ENCODE assay signal across 14 cellular contexts in the genomic region with DNA sequence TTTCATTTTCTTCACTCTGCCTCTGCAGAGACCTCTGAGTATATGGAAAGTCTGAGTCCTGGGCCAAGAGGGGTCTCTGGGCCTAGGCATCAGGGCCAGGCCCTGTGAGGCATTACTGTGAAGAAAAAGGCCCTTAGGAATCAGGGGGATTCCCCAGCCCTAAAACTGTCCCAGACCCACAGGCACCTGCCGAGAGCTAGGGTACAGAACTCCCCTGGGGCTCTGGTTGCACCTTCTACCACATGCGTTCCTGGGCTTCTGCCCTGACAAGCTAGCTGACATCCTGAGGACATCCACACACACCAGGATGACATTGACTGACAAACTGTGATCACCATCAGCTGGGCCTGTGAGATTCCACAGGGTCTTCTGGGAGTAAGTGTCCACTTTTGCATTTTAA. TPM values are rescaled to one million over a fixed set of nuclear protein-coding genes. Genes with fewer than 3 reads are reported as not detected.
DNase-seq lines count a peak whose midpoint lies in the region; ATAC-seq and TF ChIP-seq lines count a peak whose summit lies in the region.
"Had no signal": no experiment of that assay in that cellular context is flagged by ENCODE, and none has a peak within 500 bp of the region (broad histone marks: within the 10 kb centered on the region; RNA-seq: fewer than 3 reads in every experiment).

No MANE protein-coding gene starts in this region.

- H3K4me3 ChIP-seq in psoas muscle, result no peak overlapping the region
- H3K4me3 ChIP-seq: SJCRH30 had no signal

- no peaks in the 10 kb centered on the region for H3K36me3 ChIP-seq in psoas muscle (ENCODE audit: insufficient read depth in 1 of 2, low read depth in 1 of 2)
- H3K36me3 ChIP-seq: SJCRH30 had no signal

- in situ Hi-C loops in GM13977 (cut with MboI; ENCODE audit: low pct_unique_long_range_greater_than_20kb, low sequenced_read_pairs, unreplicated experiment), result no loop called here

- H3K27me3 ChIP-seq in psoas muscle (ENCODE audit: insufficient read depth in 3 of 3, low read length in 2 of 3), result no peaks in the 10 kb centered on the region
- H3K27me3 ChIP-seq: SJCRH30 had no signal

- WGBS in psoas muscle, 3 donors, result 93 to 96% (median 93%) methylated on average over 2 of the region's 2 CpGs

- no peak overlapping the region for H3K27ac ChIP-seq in psoas muscle
- H3K27ac ChIP-seq: SJCRH30 had no signal

- TF ChIP-seq CTCF in GM13977 (IDR thresholded peaks at IDR 0.05; ENCODE audit: extremely low read depth, insufficient read depth, missing control alignments), result no peak
- no peak for TF ChIP-seq CTCF in psoas muscle (IDR thresholded peaks at IDR 0.05)

- intact Hi-C loops in psoas muscle (cut with DNase I), result no loop called here

- H3K4me1 ChIP-seq in psoas muscle, result no peaks in the 10 kb centered on the region

- DNase-seq in GM13977 (ENCODE audit: low spot score) (peak; percentile 25), NCI-H128 (lab: John Stamatoyannopoulos, UW; ENCODE audit: unreplicated experiment) (no peak), NCI-H2107 treated with DMSO at 0.1 percent for 48 hours (lab: John Stamatoyannopoulos, UW; ENCODE audit: unreplicated experiment) (no peak), psoas muscle (no peak)
- no peak for DNase-seq in activated T-cell treated with anti-CD3 and anti-CD28 coated beads, Interleukin-2, amount 50 U/mL, for 48 hours
- DNase-seq: activated CD4-positive, alpha-beta T cell treated with anti-CD3 and anti-CD28 coated beads for 36 hours; activated naive CD4-positive, alpha-beta T cell treated with anti-CD3 and anti-CD28 coated beads, Interleukin-2, amount 50 U/mL, for 16 hours; natural killer cell; SJCRH30 had no signal

- ATAC-seq in GM19397 (IDR thresholded peaks at IDR 0.05; ENCODE audit: unreplicated experiment) (peak; percentile 87), HG02798 (IDR thresholded peaks at IDR 0.05; ENCODE audit: poor library complexity, unreplicated experiment) (peak; percentile 90), HG03520 (IDR thresholded peaks at IDR 0.05; ENCODE audit: unreplicated experiment) (peak; percentile 74), psoas muscle (no peak)
- ATAC-seq: activated CD4-positive, alpha-beta T cell treated with anti-CD3 and anti-CD28 coated beads for 36 hours; HCT116; natural killer cell; stimulated activated effector memory CD8-positive, alpha-beta T cell treated with anti-CD3 and anti-CD28 coated beads, Interleukin-12 subunit alpha, Interleukin-12 subunit beta, amount 100 ng/mL, for 72 hours had no signal

- H3K9me3 ChIP-seq in psoas muscle, result no peaks in the 10 kb centered on the region

RNA-seq across cellular contexts. Expression of a gene that starts 44.9 kb away (rescaled TPM):
- total RNA-seq in psoas muscle, result 10 to 100 TPM; 24.4 to 35.9 (median 30.3) TPM
- 10 to 100 TPM; 18.8 to 28.3 (median 20.9) TPM for polyA plus RNA-seq in psoas muscle
- total RNA-seq: activated CD4-positive, alpha-beta T cell treated with anti-CD3 and anti-CD28 coated beads for 36 hours had no signal

RNA-seq across cellular contexts. Expression of a gene that starts 58.9 kb away (rescaled TPM):
- total RNA-seq in psoas muscle, result 10 to 100 TPM; 35.8 to 49.6 (median 39.8) TPM
- 10 to 100 TPM in 1 of 3 donors, 1 to 10 TPM in 2; 9.2 to 22.5 (median 9.8) TPM for polyA plus RNA-seq in psoas muscle

Comparison
In these comparisons a context has a peak if more than half of its experiments do, and no peak if none do; other contexts are left out.
1. ATAC-seq: peak in GM19397 (single experiment), HG02798 (single experiment) and HG03520 (single experiment); none in psoas muscle (0 of 4).